12 cellular contexts compared by ENCODE assay signal in the genomic region with DNA sequence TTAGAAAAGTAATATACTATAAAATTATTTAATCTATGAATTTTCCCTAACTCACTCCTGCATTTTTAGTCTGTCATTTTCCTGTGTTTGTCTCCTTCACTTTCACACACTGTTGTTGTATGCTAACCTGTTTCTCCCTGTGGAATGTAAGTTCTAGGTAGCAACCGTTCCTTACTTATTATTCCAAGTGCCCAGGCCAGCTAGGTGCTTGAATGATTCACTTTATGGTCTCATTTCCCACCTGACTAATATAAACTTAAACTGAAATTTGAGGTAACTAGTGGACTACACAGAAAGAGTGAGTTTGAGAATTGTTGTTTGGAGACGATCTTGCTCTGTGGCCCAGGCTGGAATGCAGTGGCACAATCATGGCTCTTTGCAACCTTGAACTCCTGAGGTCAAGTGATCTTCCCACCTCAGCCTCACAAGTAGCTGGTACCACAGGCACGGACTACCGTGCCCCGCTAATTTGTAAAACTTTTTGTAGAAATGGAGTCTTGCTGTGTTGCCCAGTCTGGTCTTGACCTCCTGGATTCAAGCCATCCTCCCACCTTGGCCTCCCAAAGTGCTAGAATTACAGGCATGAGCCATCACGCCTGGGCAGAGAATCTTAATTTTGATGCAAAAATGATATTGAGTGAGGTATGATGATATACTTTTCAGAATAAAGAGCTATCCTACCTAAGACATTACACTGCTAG. TPM values are rescaled to one million over a fixed set of nuclear protein-coding genes. Genes with fewer than 3 reads are reported as not detected.
DNase-seq lines count a peak whose midpoint lies in the region; ATAC-seq and TF ChIP-seq lines count a peak whose summit lies in the region.
"Had no signal": no experiment of that assay in that cellular context is flagged by ENCODE, and none has a peak within 500 bp of the region (broad histone marks: within the 10 kb centered on the region; RNA-seq: fewer than 3 reads in every experiment).

No MANE protein-coding gene starts in this region.

- no peaks in the 10 kb centered on the region for H3K36me3 ChIP-seq in right lobe of liver
- no peaks in the 10 kb centered on the region for H3K36me3 ChIP-seq in thyroid gland

- peaks cover 33% of the 10 kb centered on the region for H3K4me1 Mint-ChIP-seq in activated naive CD8-positive, alpha-beta T cell (ENCODE audit: low read depth)
- H3K4me1 Mint-ChIP-seq in activated naive CD8-positive, alpha-beta T cell treated with anti-CD3 and anti-CD28 coated beads for 36 hours: peaks cover 33% of the 10 kb centered on the region
- H3K4me1 Mint-ChIP-seq in activated T-helper 2 cell treated with anti-CD3 and anti-CD28 coated beads, Interferon-gamma antibody, Interleukin-2, Interleukin-4, amounts not matched to agents 10 μg/mL and 5 μg/mL and 100 μg/mL, durations not matched to agents 14 hours and 24 hours and 36 hours (ENCODE audit: low read depth): peaks cover 25% of the 10 kb centered on the region

- CTCF ChIA-PET in GM10248 (lab: Yijun Ruan, JAX): interaction anchor here (0.9 to 2.0 kb wide), 5 partner anchors 11 to 199 kb away, joined by 3 to 8 read pairs (median 5); a partner anchor contains a TSS

- H3K9me3 Mint-ChIP-seq in activated naive CD8-positive, alpha-beta T cell (ENCODE audit: low read depth): no peaks in the 10 kb centered on the region
- no peaks in the 10 kb centered on the region for H3K9me3 Mint-ChIP-seq in activated naive CD8-positive, alpha-beta T cell treated with anti-CD3 and anti-CD28 coated beads for 36 hours
- no peaks in the 10 kb centered on the region for H3K9me3 Mint-ChIP-seq in activated T-helper 2 cell treated with anti-CD3 and anti-CD28 coated beads, Interferon-gamma antibody, Interleukin-2, Interleukin-4, amounts not matched to agents 10 μg/mL and 5 μg/mL and 100 μg/mL, durations not matched to agents 14 hours and 24 hours and 36 hours

- intact Hi-C loops in activated T-helper 2 cell treated with anti-CD3 and anti-CD28 coated beads, Interferon-gamma antibody, Interleukin-2, Interleukin-4, amounts not matched to agents 10 μg/mL and 5 μg/mL and 100 μg/mL, durations not matched to agents 14 hours and 24 hours and 36 hours (cut with micrococcal nuclease): loop anchor here (2.0 to 5.0 kb wide), 2 partner anchors 25 to 599 kb away; a partner anchor contains a TSS
- intact Hi-C loops in right lobe of liver (cut with DNase I) (no loop called here), thyroid gland (cut with DNase I) (loop anchor here (10.0 kb wide), 1 partner anchor 187 kb away; no protein-coding TSS in a partner anchor)

- H3K9me3 ChIP-seq in right lobe of liver (no peaks in the 10 kb centered on the region), thyroid gland (no peaks in the 10 kb centered on the region)

- H3K27ac ChIP-seq in right lobe of liver (peak overlapping the region in 2 of 3 donors; percentile 91), thyroid gland (peak overlapping the region in 2 of 3 donors; percentile 80 to 90)

- no peak for ATAC-seq in right lobe of liver
- no peak for ATAC-seq in HG03378 (IDR thresholded peaks at IDR 0.05; ENCODE audit: unreplicated experiment)
- no peak for ATAC-seq in HG03342 (IDR thresholded peaks at IDR 0.05; ENCODE audit: unreplicated experiment)

- H3K27me3 Mint-ChIP-seq in activated naive CD8-positive, alpha-beta T cell: no peaks in the 10 kb centered on the region
- no peaks in the 10 kb centered on the region for H3K27me3 Mint-ChIP-seq in activated naive CD8-positive, alpha-beta T cell treated with anti-CD3 and anti-CD28 coated beads for 36 hours
- H3K27me3 Mint-ChIP-seq in activated T-helper 2 cell treated with anti-CD3 and anti-CD28 coated beads, Interferon-gamma antibody, Interleukin-2, Interleukin-4, amounts not matched to agents 10 μg/mL and 5 μg/mL and 100 μg/mL, durations not matched to agents 14 hours and 24 hours and 36 hours (ENCODE audit: low read depth): no peaks in the 10 kb centered on the region

- TF ChIP-seq POLR2A in right lobe of liver (IDR thresholded peaks at IDR 0.05) (no peak), thyroid gland (IDR thresholded peaks at IDR 0.05) (no peak)

- no peak for TF ChIP-seq CTCF in right lobe of liver (IDR thresholded peaks at IDR 0.05)
- no peak for TF ChIP-seq CTCF in thyroid gland (IDR thresholded peaks at IDR 0.05)
- no peak for TF ChIP-seq CTCF in GM10248 (IDR thresholded peaks at IDR 0.05; ENCODE audit: control extremely low read depth, extremely low read depth, low read depth, missing control alignments)

- H3K27me3 ChIP-seq in right lobe of liver (no peaks in the 10 kb centered on the region), thyroid gland (no peaks in the 10 kb centered on the region)

- H3K4me3 Mint-ChIP-seq in activated naive CD8-positive, alpha-beta T cell: peak overlapping the region; percentile 90
- no peak overlapping the region for H3K4me3 Mint-ChIP-seq in activated naive CD8-positive, alpha-beta T cell treated with anti-CD3 and anti-CD28 coated beads for 36 hours
- peak overlapping the region; percentile 67 for H3K4me3 Mint-ChIP-seq in activated T-helper 2 cell treated with anti-CD3 and anti-CD28 coated beads, Interferon-gamma antibody, Interleukin-2, Interleukin-4, amounts not matched to agents 10 μg/mL and 5 μg/mL and 100 μg/mL, durations not matched to agents 14 hours and 24 hours and 36 hours (ENCODE audit: low read depth)

- POLR2A ChIA-PET in GM10248 (lab: Yijun Ruan, JAX): no interaction called here

- H3K36me3 Mint-ChIP-seq in activated naive CD8-positive, alpha-beta T cell: no peaks in the 10 kb centered on the region
- peaks cover 2% of the 10 kb centered on the region for H3K36me3 Mint-ChIP-seq in activated naive CD8-positive, alpha-beta T cell treated with anti-CD3 and anti-CD28 coated beads for 36 hours
- peaks cover 3% of the 10 kb centered on the region for H3K36me3 Mint-ChIP-seq in activated T-helper 2 cell treated with anti-CD3 and anti-CD28 coated beads, Interferon-gamma antibody, Interleukin-2, Interleukin-4, amounts not matched to agents 10 μg/mL and 5 μg/mL and 100 μg/mL, durations not matched to agents 14 hours and 24 hours and 36 hours (ENCODE audit: low read depth)

- peaks cover 0 to 15% (median 4%) of the 10 kb centered on the region in 4 donors for H3K4me1 ChIP-seq in right lobe of liver
- H3K4me1 ChIP-seq in thyroid gland: peaks cover 16 to 23% of the 10 kb centered on the region in 2 donors

- no peak for DNase-seq in activated naive CD8-positive, alpha-beta T cell treated with anti-CD3 and anti-CD28 coated beads for 36 hours
- DNase-seq in activated T-helper 2 cell treated with anti-CD3 and anti-CD28 coated beads, Interferon-gamma antibody, Interleukin-2, Interleukin-4, amounts not matched to agents 10 μg/mL and 5 μg/mL and 100 μg/mL, durations not matched to agents 14 hours and 24 hours and 36 hours (ENCODE audit: low spot score): no peak
- DNase-seq in right lobe of liver (peak in 1 of 3 donors; percentile 19), thyroid gland (no peak), GM10248 (ENCODE audit: extremely low spot score) (no peak)
- DNase-seq: anterior cingulate cortex; C1 segment of cervical spinal cord; NCI-H1048; NK-92 treated with Interleukin-12 subunit alpha and Interleukin-12 subunit beta, amount 100 ng/mL, for 24 hours had no signal

- 50% methylated on average over 6 of the region's 6 CpGs for WGBS in right lobe of liver (ENCODE audit: insufficient coverage, low coverage, low lambda C conversion rate, missing lambda C conversion rate)
- WGBS in thyroid gland, 2 donors: 61 to 66% methylated on average over 6 of the region's 6 CpGs

- H3K4me3 ChIP-seq in right lobe of liver (peak overlapping the region in 2 of 3 donors; percentile 81 to 97), thyroid gland (replicated peaks in 1 of 3) (no peak overlapping the region)

- H3K27ac Mint-ChIP-seq in activated naive CD8-positive, alpha-beta T cell: no peak overlapping the region
- H3K27ac Mint-ChIP-seq in activated naive CD8-positive, alpha-beta T cell treated with anti-CD3 and anti-CD28 coated beads for 36 hours: no peak overlapping the region
- no peak overlapping the region for H3K27ac Mint-ChIP-seq in activated T-helper 2 cell treated with anti-CD3 and anti-CD28 coated beads, Interferon-gamma antibody, Interleukin-2, Interleukin-4, amounts not matched to agents 10 μg/mL and 5 μg/mL and 100 μg/mL, durations not matched to agents 14 hours and 24 hours and 36 hours

RNA-seq across cellular contexts. Expression of a gene that starts 1.9 kb away (rescaled TPM):
- total RNA-seq in activated naive CD8-positive, alpha-beta T cell treated with anti-CD3 and anti-CD28 coated beads for 36 hours: 1 to 10 TPM; 9.7 to 9.9 TPM
- 12.7 and 13.2 TPM in 2 replicates for total RNA-seq in activated T-helper 2 cell treated with anti-CD3 and anti-CD28 coated beads, Interferon-gamma antibody, Interleukin-2, Interleukin-4, amounts not matched to agents 10 μg/mL and 5 μg/mL and 100 μg/mL, durations not matched to agents 14 hours and 24 hours and 36 hours
- total RNA-seq in right lobe of liver (10 to 100 TPM; 17.7 to 39.2 (median 30.9) TPM), thyroid gland (10 to 100 TPM; 64.8 to 88.2 (median 82.2) TPM)

RNA-seq across cellular contexts. Expression of a gene that starts 30.0 kb away (rescaled TPM):
- total RNA-seq in activated naive CD8-positive, alpha-beta T cell treated with anti-CD3 and anti-CD28 coated beads for 36 hours: 10 to 100 TPM; 32.5 to 35.7 TPM
- total RNA-seq in activated T-helper 2 cell treated with anti-CD3 and anti-CD28 coated beads, Interferon-gamma antibody, Interleukin-2, Interleukin-4, amounts not matched to agents 10 μg/mL and 5 μg/mL and 100 μg/mL, durations not matched to agents 14 hours and 24 hours and 36 hours: 31.5 and 34.2 TPM in 2 replicates
- total RNA-seq in right lobe of liver: 10 to 100 TPM; 13.6 to 17.8 (median 15.8) TPM
- total RNA-seq in thyroid gland: 10 to 100 TPM; 10.6 to 14.7 (median 11.5) TPM

Comparison
In these comparisons a context has a peak if more than half of its experiments do, and no peak if none do; other contexts are left out.
1. H3K4me3 ChIP-seq: peak in right lobe of liver (2 of 3); none in thyroid gland (0 of 3).
2. intact Hi-C loops: an anchor here in activated T-helper 2 cell treated with anti-CD3 and anti-CD28 coated beads, Interferon-gamma antibody, Interleukin-2, Interleukin-4, amounts not matched to agents 10 μg/mL and 5 μg/mL and 100 μg/mL, durations not matched to agents 14 hours and 24 hours and 36 hours (2.0 to 5.0 kb wide) and thyroid gland (10.0 kb wide); none called in right lobe of liver.